In the genomic region with DNA sequence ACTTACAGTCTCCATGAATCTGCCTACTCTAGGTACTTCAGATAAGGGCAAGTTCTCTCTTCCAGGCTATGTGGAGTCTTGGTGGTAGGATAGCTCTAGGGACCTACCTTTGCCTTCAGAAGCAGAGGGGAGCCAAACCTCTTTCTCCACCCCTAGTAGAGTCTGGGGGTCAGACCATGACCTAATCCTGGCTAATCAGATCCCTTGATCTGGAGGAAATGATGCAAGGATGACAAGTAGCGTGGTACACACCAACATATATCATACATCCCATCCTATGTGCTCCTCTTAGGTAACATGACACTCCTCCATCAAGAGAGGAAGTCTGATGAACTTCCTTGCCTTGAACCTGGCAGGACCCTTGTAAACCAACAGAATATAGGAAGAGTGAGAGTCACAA, we compare ENCODE assay signal across 25 cellular contexts. TPM values are rescaled to one million over a fixed set of nuclear protein-coding genes. Genes with fewer than 3 reads are reported as not detected.
A peak's percentile ranks its signal among the peaks of the same experiment; 100 is the strongest.
DNase-seq lines count a peak whose midpoint lies in the region; TF ChIP-seq lines count a peak whose summit lies in the region.
"Had no signal": no experiment of that assay in that cellular context is flagged by ENCODE, and none has a peak within 500 bp of the region (broad histone marks: within the 10 kb centered on the region; RNA-seq: fewer than 3 reads in every experiment).

No MANE protein-coding gene starts in this region.

- CTCF ChIA-PET in activated CD4-positive, alpha-beta memory T cell treated with anti-CD3 and anti-CD28 coated beads, Interleukin-2, amount 10 ng/mL, durations not matched to agents 7 days and 5 days (lab: Charles Lee) = interaction anchor here (1.4 kb wide), 1 partner anchor 214 kb away, joined by 3 read pairs; no protein-coding TSS in a partner anchor

- H3K4me3 Mint-ChIP-seq in activated CD4-positive, alpha-beta T cell treated with anti-CD3 and anti-CD28 coated beads, Interleukin-2, amount 10 ng/mL, durations not matched to agents 24 days and 14 days = no peak overlapping the region
- H3K4me3 Mint-ChIP-seq in CD14-positive monocyte = peak overlapping the region in 1 of 2 donors; percentile 69
- H3K4me3 Mint-ChIP-seq in activated CD4-positive, alpha-beta memory T cell treated with anti-CD3 and anti-CD28 coated beads, Interleukin-2, amount 10 ng/mL, durations not matched to agents 7 days and 5 days = no peak overlapping the region
- peak overlapping the region; percentile 40 for H3K4me3 Mint-ChIP-seq in dendritic cell treated with granulocyte-macrophage colony-stimulating factor and Interleukin-4, amounts not matched to agents 40 ng/mL and 50 ng/mL, for 4 days
- H3K4me3 Mint-ChIP-seq: memory B cell had no signal

- H3K4me1 Mint-ChIP-seq in activated CD4-positive, alpha-beta T cell treated with anti-CD3 and anti-CD28 coated beads, Interleukin-2, amount 10 ng/mL, durations not matched to agents 24 days and 14 days = peaks cover 13% of the 10 kb centered on the region
- peaks cover 20% of the 10 kb centered on the region for H3K4me1 Mint-ChIP-seq in CD14-positive monocyte
- H3K4me1 Mint-ChIP-seq in activated CD4-positive, alpha-beta memory T cell treated with anti-CD3 and anti-CD28 coated beads, Interleukin-2, amount 10 ng/mL, durations not matched to agents 7 days and 5 days = peaks cover 23% of the 10 kb centered on the region
- peaks cover 30% of the 10 kb centered on the region for H3K4me1 Mint-ChIP-seq in dendritic cell treated with granulocyte-macrophage colony-stimulating factor and Interleukin-4, amounts not matched to agents 40 ng/mL and 50 ng/mL, for 4 days (ENCODE audit: low read depth)

- peaks cover 60% of the 10 kb centered on the region for H3K36me3 Mint-ChIP-seq in activated CD4-positive, alpha-beta T cell treated with anti-CD3 and anti-CD28 coated beads, Interleukin-2, amount 10 ng/mL, durations not matched to agents 24 days and 14 days (ENCODE audit: low read depth)
- peaks cover 78 to 96% of the 10 kb centered on the region in 2 donors for H3K36me3 Mint-ChIP-seq in CD14-positive monocyte
- peaks cover 65% of the 10 kb centered on the region for H3K36me3 Mint-ChIP-seq in activated CD4-positive, alpha-beta memory T cell treated with anti-CD3 and anti-CD28 coated beads, Interleukin-2, amount 10 ng/mL, durations not matched to agents 7 days and 5 days (ENCODE audit: low read depth)
- H3K36me3 Mint-ChIP-seq in dendritic cell treated with granulocyte-macrophage colony-stimulating factor and Interleukin-4, amounts not matched to agents 40 ng/mL and 50 ng/mL, for 4 days (ENCODE audit: low read depth) = peaks cover 87% of the 10 kb centered on the region

- peak overlapping the region; percentile 51 for H3K27ac Mint-ChIP-seq in activated CD4-positive, alpha-beta T cell treated with anti-CD3 and anti-CD28 coated beads, Interleukin-2, amount 10 ng/mL, durations not matched to agents 24 days and 14 days
- H3K27ac Mint-ChIP-seq in CD14-positive monocyte = peak overlapping the region in 5 of 7 donors; percentile 5 to 77 (median 71)
- H3K27ac Mint-ChIP-seq in activated CD4-positive, alpha-beta memory T cell treated with anti-CD3 and anti-CD28 coated beads, Interleukin-2, amount 10 ng/mL, durations not matched to agents 7 days and 5 days = peak overlapping the region; percentile 68
- peak overlapping the region; percentile 18 for H3K27ac Mint-ChIP-seq in dendritic cell treated with granulocyte-macrophage colony-stimulating factor and Interleukin-4, amounts not matched to agents 40 ng/mL and 50 ng/mL, for 4 days

- POLR2A ChIA-PET in activated CD4-positive, alpha-beta memory T cell treated with anti-CD3 and anti-CD28 coated beads, Interleukin-2, amount 10 ng/mL, durations not matched to agents 7 days and 5 days (lab: Charles Lee) = interaction anchor here (1.1 to 2.0 kb wide), 3 partner anchors 35 to 300 kb away, joined by 3 to 9 read pairs (median 4); a partner anchor contains a TSS

- H3K27me3 Mint-ChIP-seq in activated CD4-positive, alpha-beta T cell treated with anti-CD3 and anti-CD28 coated beads, Interleukin-2, amount 10 ng/mL, durations not matched to agents 24 days and 14 days = no peaks in the 10 kb centered on the region
- no peaks in the 10 kb centered on the region for H3K27me3 Mint-ChIP-seq in CD14-positive monocyte (ENCODE audit: low read depth in 3 of 3)
- H3K27me3 Mint-ChIP-seq in activated CD4-positive, alpha-beta memory T cell treated with anti-CD3 and anti-CD28 coated beads, Interleukin-2, amount 10 ng/mL, durations not matched to agents 7 days and 5 days = no peaks in the 10 kb centered on the region
- H3K27me3 Mint-ChIP-seq in dendritic cell treated with granulocyte-macrophage colony-stimulating factor and Interleukin-4, amounts not matched to agents 40 ng/mL and 50 ng/mL, for 4 days = no peaks in the 10 kb centered on the region
- H3K27me3 Mint-ChIP-seq: memory B cell had no signal

- no peak for DNase-seq in activated CD4-positive, alpha-beta T cell treated with anti-CD3 and anti-CD28 coated beads, Interleukin-2, amount 10 ng/mL, durations not matched to agents 24 days and 14 days
- no peak for DNase-seq in activated CD4-positive, alpha-beta T cell treated with anti-CD3 and anti-CD28 coated beads for 48 hours
- DNase-seq in CD14-positive monocyte (ENCODE audit: low spot score) (no peak), T1000 (lab: John Stamatoyannopoulos, UW) (no peak)
- DNase-seq in activated CD4-positive, alpha-beta memory T cell treated with anti-CD3 and anti-CD28 coated beads, Interleukin-2, amount 10 ng/mL, durations not matched to agents 7 days and 5 days = no peak
- DNase-seq in activated CD4-positive, CD25-positive, alpha-beta regulatory T cell treated with anti-CD3 and anti-CD28 coated beads, Interleukin-2, amount 50 U/mL, for 72 hours = no peak
- DNase-seq in stimulated activated CD4-positive, alpha-beta T cell treated with anti-CD3 and anti-CD28 coated beads, Interleukin-4, amount 100 ng/mL, for 1 hour = no peak
- DNase-seq: activated effector memory CD4-positive, alpha-beta T cell treated with Interleukin-2 at 50 U/mL for 16 hours; AML-193; caudate nucleus; DND-41; dorsolateral prefrontal cortex; NCI-H1092; NCI-H1930; NCI-H526 treated with DMSO at 0.1 percent for 48 hours; WERI-Rb-1 had no signal

- H3K9me3 Mint-ChIP-seq in activated CD4-positive, alpha-beta T cell treated with anti-CD3 and anti-CD28 coated beads, Interleukin-2, amount 10 ng/mL, durations not matched to agents 24 days and 14 days = no peaks in the 10 kb centered on the region
- H3K9me3 Mint-ChIP-seq in CD14-positive monocyte = no peaks in the 10 kb centered on the region
- H3K9me3 Mint-ChIP-seq in activated CD4-positive, alpha-beta memory T cell treated with anti-CD3 and anti-CD28 coated beads, Interleukin-2, amount 10 ng/mL, durations not matched to agents 7 days and 5 days = no peaks in the 10 kb centered on the region
- no peaks in the 10 kb centered on the region for H3K9me3 Mint-ChIP-seq in dendritic cell treated with granulocyte-macrophage colony-stimulating factor and Interleukin-4, amounts not matched to agents 40 ng/mL and 50 ng/mL, for 4 days
- H3K9me3 Mint-ChIP-seq: memory B cell had no signal

- no peak for TF ChIP-seq CTCF in CD14-positive monocyte (IDR thresholded peaks at IDR 0.05)

- intact Hi-C loops in activated CD4-positive, alpha-beta T cell treated with anti-CD3 and anti-CD28 coated beads, Interleukin-2, amount 10 ng/mL, durations not matched to agents 24 days and 14 days (cut with micrococcal nuclease) = no loop called here
- intact Hi-C loops in CD14-positive monocyte (cut with micrococcal nuclease) = no loop called here
- intact Hi-C loops in dendritic cell treated with granulocyte-macrophage colony-stimulating factor and Interleukin-4, amounts not matched to agents 40 ng/mL and 50 ng/mL, for 4 days (cut with micrococcal nuclease) = no loop called here

RNA-seq across cellular contexts. Expression of a gene that starts 15.4 kb away (rescaled TPM):
- not detected in 2 replicates for total RNA-seq in activated CD4-positive, alpha-beta T cell treated with anti-CD3 and anti-CD28 coated beads, Interleukin-2, amount 10 ng/mL, durations not matched to agents 24 days and 14 days
- polyA plus RNA-seq in CD14-positive monocyte = not detected
- not detected for total RNA-seq in activated CD4-positive, alpha-beta memory T cell treated with anti-CD3 and anti-CD28 coated beads, Interleukin-2, amount 10 ng/mL, durations not matched to agents 7 days and 5 days
- total RNA-seq: activated CD8-positive, alpha-beta memory T cell treated with anti-CD3 and anti-CD28 coated beads for 36 hours; ascending aorta; HepG2; myocyte; osteoblast; SK-MEL-5; T-helper 1 cell treated with Interleukin-12 subunit alpha and Interleukin-12 subunit beta and Interleukin-4 antibody, amounts not matched to agents 30 ng/mL and 1 ng/mL, for 36 hours had no signal

RNA-seq across cellular contexts. Expression of a gene that starts 36.3 kb away (rescaled TPM):
- total RNA-seq in activated CD4-positive, alpha-beta T cell treated with anti-CD3 and anti-CD28 coated beads, Interleukin-2, amount 10 ng/mL, durations not matched to agents 24 days and 14 days = 58.0 TPM in 2 replicates
- 10 to 100 TPM; 16.8 to 25.8 TPM for polyA plus RNA-seq in CD14-positive monocyte
- 10 to 100 TPM; 76.8 to 82.3 TPM for total RNA-seq in activated CD4-positive, alpha-beta memory T cell treated with anti-CD3 and anti-CD28 coated beads, Interleukin-2, amount 10 ng/mL, durations not matched to agents 7 days and 5 days

Comparison
In these comparisons a context has a peak if more than half of its experiments do, and no peak if none do; other contexts are left out.
1. H3K27ac Mint-ChIP-seq: peak in every context shown above with its lines; median percentile 71 in CD14-positive monocyte; 68 in activated CD4-positive, alpha-beta memory T cell treated with anti-CD3 and anti-CD28 coated beads, Interleukin-2, amount 10 ng/mL, durations not matched to agents 7 days and 5 days; 51 in activated CD4-positive, alpha-beta T cell treated with anti-CD3 and anti-CD28 coated beads, Interleukin-2, amount 10 ng/mL, durations not matched to agents 24 days and 14 days; 18 in dendritic cell treated with granulocyte-macrophage colony-stimulating factor and Interleukin-4, amounts not matched to agents 40 ng/mL and 50 ng/mL, for 4 days.